ENCODE assay signal across 9 cellular contexts in genomic region chr11:34614334-34615113, GRCh38. TPM values are rescaled to one million over a fixed set of nuclear protein-coding genes. Genes with fewer than 3 reads are reported as not detected.
A peak's percentile ranks its signal among the peaks of the same experiment; 100 is the strongest.
DNase-seq lines count a peak whose midpoint lies in the region; ATAC-seq and TF ChIP-seq lines count a peak whose summit lies in the region.
"Had no signal": no experiment of that assay in that cellular context is flagged by ENCODE, and none has a peak within 500 bp of the region (broad histone marks: within the 10 kb centered on the region; RNA-seq: fewer than 3 reads in every experiment).

No MANE protein-coding gene starts in this region.

- POLR2A ChIA-PET in PC-9 (lab: Charles Lee; ENCODE audit: unreplicated experiment) = no interaction called here

- H2AFZ ChIP-seq in PC-9 = no peak overlapping the region

- TF ChIP-seq CTCF in PC-9 (conservative IDR thresholded peaks at IDR 0.05) = no peak

- ATAC-seq in GM18868 (IDR thresholded peaks at IDR 0.05; ENCODE audit: unreplicated experiment) = peak; percentile 64
- ATAC-seq in HG03064 (IDR thresholded peaks at IDR 0.05; ENCODE audit: low read depth, unreplicated experiment) = peak; percentile 62

- DNase-seq in amniotic epithelial cell (ENCODE audit: low read depth) = peak; percentile 94
- DNase-seq in renal cortical epithelial cell (ENCODE audit: low read depth) = peak; percentile 33
- DNase-seq in PC-9 = no peak
- no peak for DNase-seq in islet precursor cell
- no peak for DNase-seq in H4 (ENCODE audit: low spot score)
- DNase-seq in cortex of kidney (lab: John Stamatoyannopoulos, UW) = no peak

- no TSS peak for BruUV-seq in PC-9 (replicated peaks; lab: Mats Ljungman, UMichigan)

- H3K36me3 ChIP-seq in PC-9 (ENCODE audit: low read depth) = no peaks in the 10 kb centered on the region

- CTCF ChIA-PET in PC-9 (lab: Charles Lee) = no interaction called here

- no peak overlapping the region for H3K27ac ChIP-seq in PC-9

- intact Hi-C loops in PC-9 (cut with micrococcal nuclease; ENCODE audit: unreplicated experiment) = no loop called here

- peaks cover 9% of the 10 kb centered on the region; the same call in 1 of the 2 replicates for H3K79me2 ChIP-seq in PC-9 (ENCODE audit: low read depth)

- peaks cover 15% of the 10 kb centered on the region for H3K4me1 ChIP-seq in PC-9 (replicated peaks; ENCODE audit: insufficient read depth)

- H3F3A ChIP-seq in PC-9 (ENCODE audit: insufficient read depth, low read depth) = no peaks in the 10 kb centered on the region; the same call in 1 of the 2 replicates

- no peaks in the 10 kb centered on the region for H3K27me3 ChIP-seq in PC-9 (ENCODE audit: insufficient read depth, low read depth)

- no peaks in the 10 kb centered on the region for H3K9me3 ChIP-seq in PC-9 (ENCODE audit: insufficient read depth, low read depth)

- H3K4me2 ChIP-seq in PC-9 = no peak overlapping the region

- no peaks in the 10 kb centered on the region for H4K20me1 ChIP-seq in PC-9 (ENCODE audit: insufficient read depth)

- H3K9me2 ChIP-seq in PC-9 (ENCODE audit: insufficient read depth) = no peaks in the 10 kb centered on the region

- H3K4me3 ChIP-seq in PC-9 = no peak overlapping the region

RNA-seq across cellular contexts. Expression of gene EHF, which starts 6.4 kb away (rescaled TPM):
- 43.7 and 158 TPM in 2 replicates for total RNA-seq in renal cortical epithelial cell
- total RNA-seq in PC-9 (2021) = 85.7 and 118 TPM in 2 replicates
- total RNA-seq in H4 (2014; rRNA removed; shearing (Covaris generic)) = not detected in 2 replicates
- total RNA-seq: osteocyte had no signal

Comparison
In these comparisons a context has a peak if more than half of its experiments do, and no peak if none do; other contexts are left out.
1. DNase-seq: peak in amniotic epithelial cell (single experiment) and renal cortical epithelial cell (single experiment); none in PC-9 (0 of 2), islet precursor cell (single experiment), H4 (single experiment) and cortex of kidney (single experiment).
2. RNA of gene EHF, which starts 6.4 kb away (total RNA-seq): 85.7 to 118 TPM in PC-9 and 43.7 to 158 TPM in renal cortical epithelial cell; not detected in H4; every median in the first group is over 10 times any median in the second.